Comparison of ENCODE assay signal across 29 cellular contexts in genomic region chr6:4860387-4860786, GRCh38.
"Had no signal": no experiment of that assay in that cellular context is flagged by ENCODE, and none has a peak within 500 bp of the region (broad histone marks: within the 10 kb centered on the region; RNA-seq: fewer than 3 reads in every experiment).

No MANE protein-coding gene starts in this region.

- FAIRE-seq: astrocyte had no signal

- H3K4me3 Mint-ChIP-seq: activated B cell treated with CpG ODN at 0.5 μM for 24 hours; activated CD4-positive, alpha-beta memory T cell treated with anti-CD3 and anti-CD28 coated beads for 36 hours; activated CD4-positive, alpha-beta T cell treated with anti-CD3 and anti-CD28 coated beads, Interleukin-2, amount 10 ng/mL, durations not matched to agents 24 days and 14 days; activated CD8-positive, alpha-beta T cell treated with anti-CD3 and anti-CD28 coated beads for 36 hours; activated naive CD8-positive, alpha-beta T cell treated with anti-CD3 and anti-CD28 coated beads for 36 hours; activated T-cell treated with anti-CD3 and anti-CD28 coated beads, Interleukin-2, amount 50 U/mL, for 4 hours; activated T-cell treated with anti-CD3 and anti-CD28 coated beads, Interleukin-2, amount 50 U/mL, for 72 hours; activated T-helper 1 cell treated with anti-CD3 and anti-CD28 coated beads, Interleukin-12 subunit alpha, Interleukin-12 subunit beta, Interleukin-2, Interleukin-4 antibody, amounts not matched to agents 30 ng/mL and 10 ng/mL and 1 ng/mL, durations not matched to agents 14 hours and 24 hours and 36 hours; activated T-helper 17 cell treated with anti-CD3 and anti-CD28 coated beads, Interleukin-2, amount 50 U/mL, for 72 hours; T-cell; T-helper 17 cell had no signal

- H3K9me3 Mint-ChIP-seq: activated CD4-positive, alpha-beta T cell treated with anti-CD3 and anti-CD28 coated beads, Interleukin-2, amount 10 ng/mL, durations not matched to agents 24 days and 14 days had no signal

- H3K27me3 Mint-ChIP-seq: activated B cell treated with CpG ODN at 0.5 μM for 24 hours; activated CD4-positive, alpha-beta memory T cell treated with anti-CD3 and anti-CD28 coated beads for 36 hours; activated CD4-positive, alpha-beta T cell treated with anti-CD3 and anti-CD28 coated beads, Interleukin-2, amount 10 ng/mL, durations not matched to agents 24 days and 14 days; activated CD8-positive, alpha-beta T cell treated with anti-CD3 and anti-CD28 coated beads for 36 hours; activated naive CD8-positive, alpha-beta T cell treated with anti-CD3 and anti-CD28 coated beads for 36 hours; activated T-helper 17 cell treated with anti-CD3 and anti-CD28 coated beads, Interleukin-2, amount 50 U/mL, for 72 hours; T-cell; T-helper 17 cell had no signal

- DNase-seq: activated B cell treated with CpG ODN at 0.5 μM for 24 hours; activated CD4-positive, alpha-beta memory T cell treated with anti-CD3 and anti-CD28 coated beads for 36 hours; activated CD4-positive, alpha-beta T cell treated with anti-CD3 and anti-CD28 coated beads for 4 hours; activated CD4-positive, alpha-beta T cell treated with anti-CD3 and anti-CD28 coated beads, Interleukin-2, amount 10 ng/mL, durations not matched to agents 24 days and 14 days; activated CD4-positive, alpha-beta T cell treated with anti-CD3 and anti-CD28 coated beads, Interleukin-2, amount 50 U/mL, for 1 hour; activated CD4-positive, alpha-beta T cell treated with anti-CD3 and anti-CD28 coated beads, Interleukin-2, amount 50 U/mL, for 4 hours; activated CD4-positive, CD25-positive, alpha-beta regulatory T cell treated with anti-CD3 and anti-CD28 coated beads, Interleukin-2, amount 50 U/mL, for 72 hours; activated CD8-positive, alpha-beta memory T cell treated with anti-CD3 and anti-CD28 coated beads, Interleukin-2, amount 50 U/mL, for 4 hours; activated CD8-positive, alpha-beta T cell treated with anti-CD3 and anti-CD28 coated beads for 36 hours; activated gamma-delta T cell; activated naive CD4-positive, alpha-beta T cell treated with anti-CD3 and anti-CD28 coated beads, Interleukin-2, amount 50 U/mL, for 16 hours; activated naive CD4-positive, alpha-beta T cell treated with Interleukin-2 at 50 U/mL for 16 hours; activated naive CD8-positive, alpha-beta T cell treated with anti-CD3 and anti-CD28 coated beads for 36 hours; activated T-cell treated with anti-CD3 and anti-CD28 coated beads for 4 hours; activated T-cell treated with anti-CD3 and anti-CD28 coated beads, Interleukin-2, amount 50 U/mL, for 1 hour; activated T-cell treated with anti-CD3 and anti-CD28 coated beads, Interleukin-2, amount 50 U/mL, for 4 hours; activated T-cell treated with anti-CD3 and anti-CD28 coated beads, Interleukin-2, amount 50 U/mL, for 72 hours; adrenal gland; amniotic stem cell; aorta; body of pancreas; brain microvascular endothelial cell; central memory CD4-positive, alpha-beta T cell; T-cell; T-helper 17 cell; WERI-Rb-1 had no signal

- H3K4me1 Mint-ChIP-seq: activated CD4-positive, alpha-beta T cell treated with anti-CD3 and anti-CD28 coated beads, Interleukin-2, amount 10 ng/mL, durations not matched to agents 24 days and 14 days had no signal

- H3K27ac Mint-ChIP-seq: activated B cell treated with CpG ODN at 0.5 μM for 24 hours; activated CD4-positive, alpha-beta memory T cell treated with anti-CD3 and anti-CD28 coated beads for 36 hours; activated CD4-positive, alpha-beta T cell treated with anti-CD3 and anti-CD28 coated beads, Interleukin-2, amount 10 ng/mL, durations not matched to agents 24 days and 14 days; activated CD8-positive, alpha-beta T cell treated with anti-CD3 and anti-CD28 coated beads for 36 hours; activated naive CD8-positive, alpha-beta T cell treated with anti-CD3 and anti-CD28 coated beads for 36 hours; activated T-cell treated with anti-CD3 and anti-CD28 coated beads, Interleukin-2, amount 50 U/mL, for 72 hours; activated T-helper 1 cell treated with anti-CD3 and anti-CD28 coated beads, Interleukin-12 subunit alpha, Interleukin-12 subunit beta, Interleukin-2, Interleukin-4 antibody, amounts not matched to agents 30 ng/mL and 10 ng/mL and 1 ng/mL, durations not matched to agents 14 hours and 24 hours and 36 hours; activated T-helper 17 cell treated with anti-CD3 and anti-CD28 coated beads, Interleukin-2, amount 50 U/mL, for 72 hours; T-cell; T-helper 17 cell had no signal
